ENCODE assay signal across 9 cellular contexts in genomic region chr21:33078907-33079582, GRCh38. TPM values are rescaled to one million over a fixed set of nuclear protein-coding genes. Genes with fewer than 3 reads are reported as not detected.
DNase-seq lines count a peak whose midpoint lies in the region; ATAC-seq and TF ChIP-seq lines count a peak whose summit lies in the region.
"Had no signal": no experiment of that assay in that cellular context is flagged by ENCODE, and none has a peak within 500 bp of the region (broad histone marks: within the 10 kb centered on the region; RNA-seq: fewer than 3 reads in every experiment).

No MANE protein-coding gene starts in this region.

- H3K27ac ChIP-seq in mesenchymal stem cell (ENCODE audit: low read length, poor library complexity, severe bottlenecking): no peak overlapping the region
- H3K27ac ChIP-seq: thoracic aorta had no signal

- H3K14ac ChIP-seq in mesenchymal stem cell (ENCODE audit: low read length in 2 of 2): no peak overlapping the region

- no peaks in the 10 kb centered on the region for H3K9me2 ChIP-seq in Loucy (replicated peaks; ENCODE audit: low read depth, low read length)

- H3K27ac Mint-ChIP-seq in activated naive CD8-positive, alpha-beta T cell treated with anti-CD3 and anti-CD28 coated beads, Interleukin-2, amount 10 ng/mL, durations not matched to agents 7 days and 5 days: no peak overlapping the region

- H2BK120ac ChIP-seq in mesenchymal stem cell (ENCODE audit: low read depth, low read length): no peak overlapping the region

- no peak overlapping the region for H2AK5ac ChIP-seq in mesenchymal stem cell (ENCODE audit: low read length, severe bottlenecking)

- peak; percentile 93 for ATAC-seq in activated naive CD8-positive, alpha-beta T cell treated with anti-CD3 and anti-CD28 coated beads, Interleukin-2, amount 10 ng/mL, durations not matched to agents 7 days and 5 days (ENCODE audit: low read depth)

- H4K91ac ChIP-seq in mesenchymal stem cell (ENCODE audit: low read length): no peak overlapping the region

- POLR2A ChIA-PET in activated naive CD8-positive, alpha-beta T cell treated with anti-CD3 and anti-CD28 coated beads, Interleukin-2, amount 10 ng/mL, durations not matched to agents 7 days and 5 days (lab: Charles Lee): interaction anchor here (1.2 kb wide), 1 partner anchor 107 kb away, joined by 5 read pairs; no protein-coding TSS in a partner anchor

- no peak overlapping the region for H2BK15ac ChIP-seq in mesenchymal stem cell (ENCODE audit: low read depth, poor library complexity, severe bottlenecking)

- no peak overlapping the region for H2BK12ac ChIP-seq in mesenchymal stem cell (ENCODE audit: low read length in 2 of 2)

- H3K23ac ChIP-seq in mesenchymal stem cell (ENCODE audit: low read length in 2 of 2): no peak overlapping the region

- H3K4me2 ChIP-seq in Loucy (ENCODE audit: low read depth, low read length, poor library complexity, severe bottlenecking): peak overlapping the region; percentile 64
- H3K4me2 ChIP-seq in mesenchymal stem cell (ENCODE audit: low read length, poor library complexity, severe bottlenecking): peak overlapping the region; percentile 56

- H3K9ac ChIP-seq in Loucy (ENCODE audit: low read depth, low read length, poor library complexity, severe bottlenecking) (peak overlapping the region; percentile 50), mesenchymal stem cell (ENCODE audit: low read length) (no peak overlapping the region)

- H3K79me1 ChIP-seq in mesenchymal stem cell (replicated peaks; ENCODE audit: low read length, poor library complexity, severe bottlenecking): no peaks in the 10 kb centered on the region

- H2BK5ac ChIP-seq in mesenchymal stem cell (ENCODE audit: low read depth, low read length, poor library complexity, severe bottlenecking): no peak overlapping the region

- H2AFZ ChIP-seq in Loucy (ENCODE audit: low read length): peak overlapping the region; percentile 9; the same call in 1 of the 2 replicates
- no peak overlapping the region for H2AFZ ChIP-seq in mesenchymal stem cell (ENCODE audit: low read depth, low read length)

- no peaks in the 10 kb centered on the region for H3K36me3 Mint-ChIP-seq in activated naive CD8-positive, alpha-beta T cell treated with anti-CD3 and anti-CD28 coated beads, Interleukin-2, amount 10 ng/mL, durations not matched to agents 7 days and 5 days

- H4K8ac ChIP-seq in mesenchymal stem cell (ENCODE audit: low read length): no peak overlapping the region

- DNase-seq in activated T-cell treated with anti-CD3 and anti-CD28 coated beads for 24 hours (ENCODE audit: low read depth) (peak; percentile 20), HCEC 1CT (peak; percentile 63), mesenchymal stem cell (peak; percentile 46), LoVo (ENCODE audit: low spot score) (no peak), NCI-H1436 treated with DMSO at 0.1 percent for 48 hours (lab: John Stamatoyannopoulos, UW) (no peak)
- DNase-seq in activated T-cell treated with anti-CD3 and anti-CD28 coated beads, Interleukin-2, amount 50 U/mL, for 1 hour: no peak
- peak; percentile 49 for DNase-seq in activated naive CD8-positive, alpha-beta T cell treated with anti-CD3 and anti-CD28 coated beads, Interleukin-2, amount 10 ng/mL, durations not matched to agents 7 days and 5 days

- no peak overlapping the region for H3K18ac ChIP-seq in mesenchymal stem cell (ENCODE audit: low read depth in 1 of 2, low read length in 2 of 2)

- no peaks in the 10 kb centered on the region for H3F3A ChIP-seq in Loucy (ENCODE audit: low read depth)

- H3K27me3 ChIP-seq in Loucy (ENCODE audit: insufficient read depth, low read length, poor library complexity, severe bottlenecking) (no peaks in the 10 kb centered on the region), mesenchymal stem cell (ENCODE audit: control insufficient read depth in 1 of 2, insufficient read depth in 1 of 2, low read length in 2 of 2) (peaks cover 42 to 44% of the 10 kb centered on the region in 2 experiments)

- no peaks in the 10 kb centered on the region for H3K9me3 Mint-ChIP-seq in activated naive CD8-positive, alpha-beta T cell treated with anti-CD3 and anti-CD28 coated beads, Interleukin-2, amount 10 ng/mL, durations not matched to agents 7 days and 5 days

- 51% methylated on average over 10 of the region's 10 CpGs for WGBS in mesenchymal stem cell

- H3K4me3 ChIP-seq in Loucy (ENCODE audit: low read length, poor library complexity, severe bottlenecking): peak overlapping the region; percentile 2
- no peak overlapping the region for H3K4me3 ChIP-seq in mesenchymal stem cell (ENCODE audit: insufficient read depth in 1 of 2, low read depth in 1 of 2, low read length in 2 of 2)
- H3K4me3 ChIP-seq: thoracic aorta had no signal

- peak; percentile 30 for TF ChIP-seq CTCF in Loucy (conservative IDR thresholded peaks at IDR 0.05; ENCODE audit: low read length)

- peaks cover 16% of the 10 kb centered on the region for H3K4me1 Mint-ChIP-seq in activated naive CD8-positive, alpha-beta T cell treated with anti-CD3 and anti-CD28 coated beads, Interleukin-2, amount 10 ng/mL, durations not matched to agents 7 days and 5 days

- no peaks in the 10 kb centered on the region for H3K79me2 ChIP-seq in Loucy (ENCODE audit: insufficient read depth, low read length)

- H4K20me1 ChIP-seq in Loucy (ENCODE audit: insufficient read depth, low read length, poor library complexity, severe bottlenecking): no peaks in the 10 kb centered on the region

- H3K27me3 Mint-ChIP-seq in activated naive CD8-positive, alpha-beta T cell treated with anti-CD3 and anti-CD28 coated beads, Interleukin-2, amount 10 ng/mL, durations not matched to agents 7 days and 5 days: peaks cover 48% of the 10 kb centered on the region

- H3K4me1 ChIP-seq in Loucy (ENCODE audit: insufficient read depth, low read length, poor library complexity, severe bottlenecking) (peaks cover 35% of the 10 kb centered on the region), mesenchymal stem cell (ENCODE audit: control insufficient read depth, insufficient read depth, low read depth, low read length) (peaks cover 8% of the 10 kb centered on the region)

- H3K9me3 ChIP-seq in Loucy (ENCODE audit: insufficient read depth, low read depth, low read length) (no peaks in the 10 kb centered on the region), mesenchymal stem cell (ENCODE audit: control insufficient read depth, low read length) (no peaks in the 10 kb centered on the region)
- H3K9me3 ChIP-seq: thoracic aorta had no signal

- no peak overlapping the region for H3K4ac ChIP-seq in mesenchymal stem cell (ENCODE audit: low read depth in 1 of 2, low read length in 2 of 2)

- H3K4me3 Mint-ChIP-seq in activated naive CD8-positive, alpha-beta T cell treated with anti-CD3 and anti-CD28 coated beads, Interleukin-2, amount 10 ng/mL, durations not matched to agents 7 days and 5 days: no peak overlapping the region

- H3K36me3 ChIP-seq in Loucy (ENCODE audit: insufficient read depth, low read length): no peaks in the 10 kb centered on the region
- no peaks in the 10 kb centered on the region for H3K36me3 ChIP-seq in mesenchymal stem cell (ENCODE audit: control insufficient read depth in 1 of 2, insufficient read depth in 2 of 2, low read depth in 1 of 2, low read length in 2 of 2)
- H3K36me3 ChIP-seq: thoracic aorta had no signal

RNA-seq across cellular contexts. Expression of gene OLIG1, which starts 9.1 kb away (rescaled TPM):
- not detected for total RNA-seq in activated naive CD8-positive, alpha-beta T cell treated with anti-CD3 and anti-CD28 coated beads, Interleukin-2, amount 10 ng/mL, durations not matched to agents 7 days and 5 days
- polyA plus RNA-seq in mesenchymal stem cell (2013, experiment 1 of 2): not detected
- polyA plus RNA-seq in mesenchymal stem cell (2013, experiment 2 of 2): not detected
- total RNA-seq: thoracic aorta had no signal

RNA-seq across cellular contexts. Expression of gene OLIG2, which starts 53.3 kb away (rescaled TPM):
- total RNA-seq in activated naive CD8-positive, alpha-beta T cell treated with anti-CD3 and anti-CD28 coated beads, Interleukin-2, amount 10 ng/mL, durations not matched to agents 7 days and 5 days: not detected
- polyA plus RNA-seq in mesenchymal stem cell (2013, experiment 1 of 2): 0.44 TPM
- polyA plus RNA-seq in mesenchymal stem cell (2013, experiment 2 of 2): 0.38 TPM
- total RNA-seq: thoracic aorta had no signal

Comparison
In these comparisons a context has a peak if more than half of its experiments do, and no peak if none do; other contexts are left out.
1. DNase-seq: peak in activated T-cell treated with anti-CD3 and anti-CD28 coated beads for 24 hours (single experiment), HCEC 1CT (single experiment), activated naive CD8-positive, alpha-beta T cell treated with anti-CD3 and anti-CD28 coated beads, Interleukin-2, amount 10 ng/mL, durations not matched to agents 7 days and 5 days (single experiment) and mesenchymal stem cell (single experiment); none in activated T-cell treated with anti-CD3 and anti-CD28 coated beads, Interleukin-2, amount 50 U/mL, for 1 hour (single experiment), LoVo (single experiment) and NCI-H1436 treated with DMSO at 0.1 percent for 48 hours (single experiment).